ENCODE assay signal across 8 cellular contexts in genomic region chr6:37536462-37537225, GRCh38. TPM values are rescaled to one million over a fixed set of nuclear protein-coding genes. Genes with fewer than 3 reads are reported as not detected.
DNase-seq lines count a peak whose midpoint lies in the region; ATAC-seq and TF ChIP-seq lines count a peak whose summit lies in the region.

No MANE protein-coding gene starts in this region.

- peak overlapping the region; percentile 70 for H3K4me3 Mint-ChIP-seq in activated T-cell treated with anti-CD3 and anti-CD28 coated beads, Interleukin-2, amount 50 U/mL, for 24 hours
- peak overlapping the region; percentile 77 for H3K4me3 Mint-ChIP-seq in WTC11

- 22% methylated on average over 39 of the region's 39 CpGs for WGBS in thymus

- peaks cover 18% of the 10 kb centered on the region for H3K4me1 Mint-ChIP-seq in activated T-cell treated with anti-CD3 and anti-CD28 coated beads, Interleukin-2, amount 50 U/mL, for 24 hours (ENCODE audit: low read depth)
- peaks cover 37% of the 10 kb centered on the region for H3K4me1 Mint-ChIP-seq in WTC11

- H3K27me3 ChIP-seq in lower lobe of right lung (ENCODE audit: low read depth), result peaks cover 57% of the 10 kb centered on the region
- peaks cover 23% of the 10 kb centered on the region for H3K27me3 ChIP-seq in thymus (ENCODE audit: control insufficient read depth, insufficient read depth)

- H3K36me3 Mint-ChIP-seq in activated T-cell treated with anti-CD3 and anti-CD28 coated beads, Interleukin-2, amount 50 U/mL, for 24 hours (ENCODE audit: low read depth), result peaks cover 2% of the 10 kb centered on the region
- no peaks in the 10 kb centered on the region for H3K36me3 Mint-ChIP-seq in WTC11

- TF ChIP-seq CTCF in WTC11 (IDR thresholded peaks at IDR 0.05), result no peak
- no peak for TF ChIP-seq CTCF in lower lobe of right lung (IDR thresholded peaks at IDR 0.05)

- H3K4me3 ChIP-seq in lower lobe of right lung (peak overlapping the region; percentile 38), thymus (ENCODE audit: low read length) (peak overlapping the region; percentile 11)

- no peaks in the 10 kb centered on the region for H3K9me3 Mint-ChIP-seq in activated T-cell treated with anti-CD3 and anti-CD28 coated beads, Interleukin-2, amount 50 U/mL, for 24 hours
- no peaks in the 10 kb centered on the region; the same call in 1 of the 2 replicates for H3K9me3 Mint-ChIP-seq in WTC11

- no peak overlapping the region for H3K27ac ChIP-seq in lower lobe of right lung
- H3K27ac ChIP-seq in thymus (ENCODE audit: low read depth), result no peak overlapping the region

- H3K9me3 ChIP-seq in lower lobe of right lung (no peaks in the 10 kb centered on the region), thymus (ENCODE audit: control insufficient read depth) (no peaks in the 10 kb centered on the region)

- POLR2A ChIA-PET in WTC11 (lab: Charles Lee) (interaction anchor here (0.8 to 2.4 kb wide), 6 partner anchors 11 to 37 kb away, joined by 3 to 8 read pairs (median 4); partner anchors contain the start of gene CCDC167), HEK293T (lab: Yijun Ruan, JAX) (no interaction called here)

- H3K27me3 Mint-ChIP-seq in activated T-cell treated with anti-CD3 and anti-CD28 coated beads, Interleukin-2, amount 50 U/mL, for 24 hours, result no peaks in the 10 kb centered on the region
- peaks cover 66% of the 10 kb centered on the region for H3K27me3 Mint-ChIP-seq in WTC11 (ENCODE audit: low read depth)

- no peak overlapping the region for H3K27ac Mint-ChIP-seq in activated T-cell treated with anti-CD3 and anti-CD28 coated beads, Interleukin-2, amount 50 U/mL, for 24 hours
- H3K27ac Mint-ChIP-seq in WTC11, result no peak overlapping the region

- H3K36me3 ChIP-seq in lower lobe of right lung (no peaks in the 10 kb centered on the region), thymus (ENCODE audit: control insufficient read depth, insufficient read depth) (no peaks in the 10 kb centered on the region)

- CTCF ChIA-PET in WTC11 (lab: Charles Lee) (interaction anchor here (0.8 to 7.7 kb wide), 23 partner anchors 8 to 168 kb away, joined by 3 to 140 read pairs (median 6); partner anchors contain the start of gene CCDC167), HEK293T (lab: Yijun Ruan, JAX) (no interaction called here)

- DNase-seq in activated T-cell treated with anti-CD3 and anti-CD28 coated beads, Interleukin-2, amount 50 U/mL, for 24 hours, result no peak
- no peak for DNase-seq in activated T-cell treated with anti-CD3 and anti-CD28 coated beads, Interleukin-2, amount 50 U/mL, for 48 hours
- DNase-seq in WTC11 (ENCODE audit: low spot score), result peak; percentile 47
- DNase-seq in lower lobe of right lung, result no peak
- DNase-seq in COLO668 (lab: John Stamatoyannopoulos, UW; ENCODE audit: unreplicated experiment), result no peak
- no peak for DNase-seq in HEK293T (ENCODE audit: extremely low spot score)
- no peak for DNase-seq in T-helper 2 cell

- peak; percentile 43 for ATAC-seq in WTC11
- no peak for ATAC-seq in lower lobe of right lung

- H3K4me1 ChIP-seq in lower lobe of right lung (peaks cover 15% of the 10 kb centered on the region), thymus (ENCODE audit: control insufficient read depth, insufficient read depth, low read length) (peaks cover 8% of the 10 kb centered on the region)

- intact Hi-C loops in lower lobe of right lung (cut with DNase I), result no loop called here

TF ChIP-seq in WTC11, 78 proteins besides CTCF, POLR2A, EP300 and RAD21 (continues in another document):
- TF ChIP-seq, protein P1, sequence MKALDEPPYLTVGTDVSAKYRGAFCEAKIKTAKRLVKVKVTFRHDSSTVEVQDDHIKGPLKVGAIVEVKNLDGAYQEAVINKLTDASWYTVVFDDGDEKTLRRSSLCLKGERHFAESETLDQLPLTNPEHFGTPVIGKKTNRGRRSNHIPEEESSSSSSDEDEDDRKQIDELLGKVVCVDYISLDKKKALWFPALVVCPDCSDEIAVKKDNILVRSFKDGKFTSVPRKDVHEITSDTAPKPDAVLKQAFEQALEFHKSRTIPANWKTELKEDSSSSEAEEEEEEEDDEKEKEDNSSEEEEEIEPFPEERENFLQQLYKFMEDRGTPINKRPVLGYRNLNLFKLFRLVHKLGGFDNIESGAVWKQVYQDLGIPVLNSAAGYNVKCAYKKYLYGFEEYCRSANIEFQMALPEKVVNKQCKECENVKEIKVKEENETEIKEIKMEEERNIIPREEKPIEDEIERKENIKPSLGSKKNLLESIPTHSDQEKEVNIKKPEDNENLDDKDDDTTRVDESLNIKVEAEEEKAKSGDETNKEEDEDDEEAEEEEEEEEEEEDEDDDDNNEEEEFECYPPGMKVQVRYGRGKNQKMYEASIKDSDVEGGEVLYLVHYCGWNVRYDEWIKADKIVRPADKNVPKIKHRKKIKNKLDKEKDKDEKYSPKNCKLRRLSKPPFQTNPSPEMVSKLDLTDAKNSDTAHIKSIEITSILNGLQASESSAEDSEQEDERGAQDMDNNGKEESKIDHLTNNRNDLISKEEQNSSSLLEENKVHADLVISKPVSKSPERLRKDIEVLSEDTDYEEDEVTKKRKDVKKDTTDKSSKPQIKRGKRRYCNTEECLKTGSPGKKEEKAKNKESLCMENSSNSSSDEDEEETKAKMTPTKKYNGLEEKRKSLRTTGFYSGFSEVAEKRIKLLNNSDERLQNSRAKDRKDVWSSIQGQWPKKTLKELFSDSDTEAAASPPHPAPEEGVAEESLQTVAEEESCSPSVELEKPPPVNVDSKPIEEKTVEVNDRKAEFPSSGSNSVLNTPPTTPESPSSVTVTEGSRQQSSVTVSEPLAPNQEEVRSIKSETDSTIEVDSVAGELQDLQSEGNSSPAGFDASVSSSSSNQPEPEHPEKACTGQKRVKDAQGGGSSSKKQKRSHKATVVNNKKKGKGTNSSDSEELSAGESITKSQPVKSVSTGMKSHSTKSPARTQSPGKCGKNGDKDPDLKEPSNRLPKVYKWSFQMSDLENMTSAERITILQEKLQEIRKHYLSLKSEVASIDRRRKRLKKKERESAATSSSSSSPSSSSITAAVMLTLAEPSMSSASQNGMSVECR (CRISPR knock-in tag; IDR thresholded peaks at IDR 0.05; ENCODE audit: borderline replicate concordance), result 0 out of 2 replicates have a peak, but pooled peaks have one; percentile 42
- TF ChIP-seq, protein P2, sequence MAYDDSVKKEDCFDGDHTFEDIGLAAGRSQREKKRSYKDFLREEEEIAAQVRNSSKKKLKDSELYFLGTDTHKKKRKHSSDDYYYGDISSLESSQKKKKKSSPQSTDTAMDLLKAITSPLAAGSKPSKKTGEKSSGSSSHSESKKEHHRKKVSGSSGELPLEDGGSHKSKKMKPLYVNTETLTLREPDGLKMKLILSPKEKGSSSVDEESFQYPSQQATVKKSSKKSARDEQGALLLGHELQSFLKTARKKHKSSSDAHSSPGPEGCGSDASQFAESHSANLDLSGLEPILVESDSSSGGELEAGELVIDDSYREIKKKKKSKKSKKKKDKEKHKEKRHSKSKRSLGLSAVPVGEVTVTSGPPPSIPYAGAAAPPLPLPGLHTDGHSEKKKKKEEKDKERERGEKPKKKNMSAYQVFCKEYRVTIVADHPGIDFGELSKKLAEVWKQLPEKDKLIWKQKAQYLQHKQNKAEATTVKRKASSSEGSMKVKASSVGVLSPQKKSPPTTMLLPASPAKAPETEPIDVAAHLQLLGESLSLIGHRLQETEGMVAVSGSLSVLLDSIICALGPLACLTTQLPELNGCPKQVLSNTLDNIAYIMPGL (CRISPR knock-in tag; IDR thresholded peaks at IDR 0.05), result 0 out of 2 replicates have a peak, but pooled peaks have one; percentile 23

TF ChIP-seq in HEK293T, 16 proteins besides CTCF, POLR2A, EP300 and RAD21:
- TF ChIP-seq FOXK2 (IDR thresholded peaks at IDR 0.05), result no peak
- TF ChIP-seq FOXA1 (IDR thresholded peaks at IDR 0.05), result no peak
- TF ChIP-seq FOXM1 (IDR thresholded peaks at IDR 0.05; ENCODE audit: borderline replicate concordance), result no peak
- TF ChIP-seq ARNT (IDR thresholded peaks at IDR 0.05), result no peak
- TF ChIP-seq SP1 (IDR thresholded peaks at IDR 0.05), result no peak
- no peak for TF ChIP-seq SUZ12 (IDR thresholded peaks at IDR 0.05)
- TF ChIP-seq TARDBP (IDR thresholded peaks at IDR 0.05), result no peak
- TF ChIP-seq ELF4 (IDR thresholded peaks at IDR 0.05), result no peak
- TF ChIP-seq L3MBTL2 (conservative IDR thresholded peaks at IDR 0.05), result no peak
- no peak for TF ChIP-seq HDGF (IDR thresholded peaks at IDR 0.05; ENCODE audit: borderline replicate concordance)
- no peak for TF ChIP-seq ZNF384 (IDR thresholded peaks at IDR 0.05)
- TF ChIP-seq BHLHE40 (IDR thresholded peaks at IDR 0.05; ENCODE audit: borderline replicate concordance), result no peak
- TF ChIP-seq LEF1 (IDR thresholded peaks at IDR 0.05; ENCODE audit: borderline replicate concordance), result no peak
- TF ChIP-seq CTBP1 (IDR thresholded peaks at IDR 0.05; ENCODE audit: borderline replicate concordance), result no peak
- TF ChIP-seq, protein P3, sequence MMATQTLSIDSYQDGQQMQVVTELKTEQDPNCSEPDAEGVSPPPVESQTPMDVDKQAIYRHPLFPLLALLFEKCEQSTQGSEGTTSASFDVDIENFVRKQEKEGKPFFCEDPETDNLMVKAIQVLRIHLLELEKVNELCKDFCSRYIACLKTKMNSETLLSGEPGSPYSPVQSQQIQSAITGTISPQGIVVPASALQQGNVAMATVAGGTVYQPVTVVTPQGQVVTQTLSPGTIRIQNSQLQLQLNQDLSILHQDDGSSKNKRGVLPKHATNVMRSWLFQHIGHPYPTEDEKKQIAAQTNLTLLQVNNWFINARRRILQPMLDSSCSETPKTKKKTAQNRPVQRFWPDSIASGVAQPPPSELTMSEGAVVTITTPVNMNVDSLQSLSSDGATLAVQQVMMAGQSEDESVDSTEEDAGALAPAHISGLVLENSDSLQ (IDR thresholded peaks at IDR 0.05), result no peak
- no peak for TF ChIP-seq NFRKB (IDR thresholded peaks at IDR 0.05)

RNA-seq across cellular contexts. Expression of gene CCDC167, which starts 37.0 kb away (rescaled TPM):
- total RNA-seq in WTC11 (2021) (19.1 to 21.6 TPM (median 19.9 TPM) in 3 replicates), lower lobe of right lung (12.7 TPM)
- polyA plus RNA-seq in thymus, result 54.9 TPM
